ENCODE assay signal across 1 cellular context in the genomic region with DNA sequence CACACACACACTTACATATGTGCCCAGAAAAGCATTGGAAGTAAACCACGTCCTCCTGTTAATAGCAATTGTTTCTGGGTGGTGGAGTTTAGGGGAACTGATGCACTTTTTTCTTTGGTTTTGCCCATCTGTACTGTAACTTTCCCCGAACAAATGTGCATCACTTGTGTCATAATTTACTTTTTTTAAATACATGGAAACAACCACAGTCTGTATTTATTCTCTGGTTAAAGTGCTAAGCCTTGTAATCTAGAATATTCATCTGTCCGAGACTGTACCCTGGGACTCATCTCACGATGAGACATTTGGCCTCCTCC.
TF ChIP-seq lines count a peak whose summit lies in the region.

No MANE protein-coding gene starts in this region.

TF ChIP-seq in HepG2, 621 proteins besides CTCF, POLR2A, EP300 and RAD21 (continued from another document):
- TF ChIP-seq, protein P1, sequence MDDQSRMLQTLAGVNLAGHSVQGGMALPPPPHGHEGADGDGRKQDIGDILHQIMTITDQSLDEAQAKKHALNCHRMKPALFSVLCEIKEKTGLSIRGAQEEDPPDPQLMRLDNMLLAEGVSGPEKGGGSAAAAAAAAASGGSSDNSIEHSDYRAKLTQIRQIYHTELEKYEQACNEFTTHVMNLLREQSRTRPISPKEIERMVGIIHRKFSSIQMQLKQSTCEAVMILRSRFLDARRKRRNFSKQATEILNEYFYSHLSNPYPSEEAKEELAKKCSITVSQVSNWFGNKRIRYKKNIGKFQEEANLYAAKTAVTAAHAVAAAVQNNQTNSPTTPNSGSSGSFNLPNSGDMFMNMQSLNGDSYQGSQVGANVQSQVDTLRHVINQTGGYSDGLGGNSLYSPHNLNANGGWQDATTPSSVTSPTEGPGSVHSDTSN (CRISPR knock-in tag; IDR thresholded peaks at IDR 0.05; ENCODE audit: borderline replicate concordance) = no peak
- TF ChIP-seq ZNF776 (CRISPR knock-in tag; IDR thresholded peaks at IDR 0.05) (no peak), ZNF431 (CRISPR knock-in tag; IDR thresholded peaks at IDR 0.05; ENCODE audit: borderline replicate concordance, low read depth) (no peak), HNRNPLL (IDR thresholded peaks at IDR 0.05; ENCODE audit: low read depth, low read length, poor library complexity, severe bottlenecking) (no peak), ZNF430 (CRISPR knock-in tag; IDR thresholded peaks at IDR 0.05) (no peak), MIER3 (CRISPR knock-in tag; IDR thresholded peaks at IDR 0.05; ENCODE audit: borderline replicate concordance) (0 out of 2 replicates have a peak, but pooled peaks have one; percentile 5), HOXA5 (CRISPR knock-in tag; IDR thresholded peaks at IDR 0.05) (no peak), FIP1L1 (IDR thresholded peaks at IDR 0.05; ENCODE audit: borderline replicate concordance, insufficient read depth, low read depth, low read length) (no peak), ZC3H4 (CRISPR knock-in tag; IDR thresholded peaks at IDR 0.05; ENCODE audit: borderline replicate concordance) (no peak), ZMYM2 (CRISPR knock-in tag; IDR thresholded peaks at IDR 0.05) (no peak), ZNF816 (CRISPR knock-in tag; IDR thresholded peaks at IDR 0.05; ENCODE audit: borderline replicate concordance) (peak; percentile 70), ZNF335 (CRISPR knock-in tag; IDR thresholded peaks at IDR 0.05) (no peak), ZNF33A (CRISPR knock-in tag; IDR thresholded peaks at IDR 0.05; ENCODE audit: borderline replicate concordance) (0 out of 2 replicates have a peak, but pooled peaks have one; percentile 75), SALL1 (CRISPR knock-in tag; IDR thresholded peaks at IDR 0.05) (no peak), ZNF670 (CRISPR knock-in tag; IDR thresholded peaks at IDR 0.05; ENCODE audit: borderline replicate concordance) (0 out of 2 replicates have a peak, but pooled peaks have one; percentile 18), ATF7-NPFF (CRISPR knock-in tag; IDR thresholded peaks at IDR 0.05; ENCODE audit: low read depth) (no peak), RORA (CRISPR knock-in tag; IDR thresholded peaks at IDR 0.05) (no peak), BCL6 (CRISPR knock-in tag; IDR thresholded peaks at IDR 0.05) (no peak), SATB2 (CRISPR knock-in tag; IDR thresholded peaks at IDR 0.05) (no peak), ZNF850 (CRISPR knock-in tag; conservative IDR thresholded peaks at IDR 0.05) (0 out of 2 replicates have a peak, but pooled peaks have one; percentile 82), ZNF878 (CRISPR knock-in tag; IDR thresholded peaks at IDR 0.05) (no peak), ZNF616 (CRISPR knock-in tag; IDR thresholded peaks at IDR 0.05; ENCODE audit: low read depth) (no peak)
- TF ChIP-seq, protein P2, sequence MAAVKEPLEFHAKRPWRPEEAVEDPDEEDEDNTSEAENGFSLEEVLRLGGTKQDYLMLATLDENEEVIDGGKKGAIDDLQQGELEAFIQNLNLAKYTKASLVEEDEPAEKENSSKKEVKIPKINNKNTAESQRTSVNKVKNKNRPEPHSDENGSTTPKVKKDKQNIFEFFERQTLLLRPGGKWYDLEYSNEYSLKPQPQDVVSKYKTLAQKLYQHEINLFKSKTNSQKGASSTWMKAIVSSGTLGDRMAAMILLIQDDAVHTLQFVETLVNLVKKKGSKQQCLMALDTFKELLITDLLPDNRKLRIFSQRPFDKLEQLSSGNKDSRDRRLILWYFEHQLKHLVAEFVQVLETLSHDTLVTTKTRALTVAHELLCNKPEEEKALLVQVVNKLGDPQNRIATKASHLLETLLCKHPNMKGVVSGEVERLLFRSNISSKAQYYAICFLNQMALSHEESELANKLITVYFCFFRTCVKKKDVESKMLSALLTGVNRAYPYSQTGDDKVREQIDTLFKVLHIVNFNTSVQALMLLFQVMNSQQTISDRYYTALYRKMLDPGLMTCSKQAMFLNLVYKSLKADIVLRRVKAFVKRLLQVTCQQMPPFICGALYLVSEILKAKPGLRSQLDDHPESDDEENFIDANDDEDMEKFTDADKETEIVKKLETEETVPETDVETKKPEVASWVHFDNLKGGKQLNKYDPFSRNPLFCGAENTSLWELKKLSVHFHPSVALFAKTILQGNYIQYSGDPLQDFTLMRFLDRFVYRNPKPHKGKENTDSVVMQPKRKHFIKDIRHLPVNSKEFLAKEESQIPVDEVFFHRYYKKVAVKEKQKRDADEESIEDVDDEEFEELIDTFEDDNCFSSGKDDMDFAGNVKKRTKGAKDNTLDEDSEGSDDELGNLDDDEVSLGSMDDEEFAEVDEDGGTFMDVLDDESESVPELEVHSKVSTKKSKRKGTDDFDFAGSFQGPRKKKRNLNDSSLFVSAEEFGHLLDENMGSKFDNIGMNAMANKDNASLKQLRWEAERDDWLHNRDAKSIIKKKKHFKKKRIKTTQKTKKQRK (IDR thresholded peaks at IDR 0.05; ENCODE audit: low read length) = no peak
- TF ChIP-seq, protein P3, sequence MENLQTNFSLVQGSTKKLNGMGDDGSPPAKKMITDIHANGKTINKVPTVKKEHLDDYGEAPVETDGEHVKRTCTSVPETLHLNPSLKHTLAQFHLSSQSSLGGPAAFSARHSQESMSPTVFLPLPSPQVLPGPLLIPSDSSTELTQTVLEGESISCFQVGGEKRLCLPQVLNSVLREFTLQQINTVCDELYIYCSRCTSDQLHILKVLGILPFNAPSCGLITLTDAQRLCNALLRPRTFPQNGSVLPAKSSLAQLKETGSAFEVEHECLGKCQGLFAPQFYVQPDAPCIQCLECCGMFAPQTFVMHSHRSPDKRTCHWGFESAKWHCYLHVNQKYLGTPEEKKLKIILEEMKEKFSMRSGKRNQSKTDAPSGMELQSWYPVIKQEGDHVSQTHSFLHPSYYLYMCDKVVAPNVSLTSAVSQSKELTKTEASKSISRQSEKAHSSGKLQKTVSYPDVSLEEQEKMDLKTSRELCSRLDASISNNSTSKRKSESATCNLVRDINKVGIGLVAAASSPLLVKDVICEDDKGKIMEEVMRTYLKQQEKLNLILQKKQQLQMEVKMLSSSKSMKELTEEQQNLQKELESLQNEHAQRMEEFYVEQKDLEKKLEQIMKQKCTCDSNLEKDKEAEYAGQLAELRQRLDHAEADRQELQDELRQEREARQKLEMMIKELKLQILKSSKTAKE (CRISPR knock-in tag; IDR thresholded peaks at IDR 0.05; ENCODE audit: borderline replicate concordance) = no peak
- TF ChIP-seq, protein P4, sequence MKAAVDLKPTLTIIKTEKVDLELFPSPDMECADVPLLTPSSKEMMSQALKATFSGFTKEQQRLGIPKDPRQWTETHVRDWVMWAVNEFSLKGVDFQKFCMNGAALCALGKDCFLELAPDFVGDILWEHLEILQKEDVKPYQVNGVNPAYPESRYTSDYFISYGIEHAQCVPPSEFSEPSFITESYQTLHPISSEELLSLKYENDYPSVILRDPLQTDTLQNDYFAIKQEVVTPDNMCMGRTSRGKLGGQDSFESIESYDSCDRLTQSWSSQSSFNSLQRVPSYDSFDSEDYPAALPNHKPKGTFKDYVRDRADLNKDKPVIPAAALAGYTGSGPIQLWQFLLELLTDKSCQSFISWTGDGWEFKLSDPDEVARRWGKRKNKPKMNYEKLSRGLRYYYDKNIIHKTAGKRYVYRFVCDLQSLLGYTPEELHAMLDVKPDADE (CRISPR knock-in tag; IDR thresholded peaks at IDR 0.05) = 0 out of 2 replicates have a peak, but pooled peaks have one; percentile 39
- TF ChIP-seq, protein P5, sequence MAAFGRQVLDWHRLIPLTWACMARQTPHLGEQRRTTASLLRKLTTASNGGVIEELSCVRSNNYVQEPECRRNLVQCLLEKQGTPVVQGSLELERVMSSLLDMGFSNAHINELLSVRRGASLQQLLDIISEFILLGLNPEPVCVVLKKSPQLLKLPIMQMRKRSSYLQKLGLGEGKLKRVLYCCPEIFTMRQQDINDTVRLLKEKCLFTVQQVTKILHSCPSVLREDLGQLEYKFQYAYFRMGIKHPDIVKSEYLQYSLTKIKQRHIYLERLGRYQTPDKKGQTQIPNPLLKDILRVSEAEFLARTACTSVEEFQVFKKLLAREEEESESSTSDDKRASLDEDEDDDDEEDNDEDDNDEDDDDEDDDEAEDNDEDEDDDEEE (CRISPR knock-in tag; IDR thresholded peaks at IDR 0.05) = no peak
- TF ChIP-seq, protein P6, sequence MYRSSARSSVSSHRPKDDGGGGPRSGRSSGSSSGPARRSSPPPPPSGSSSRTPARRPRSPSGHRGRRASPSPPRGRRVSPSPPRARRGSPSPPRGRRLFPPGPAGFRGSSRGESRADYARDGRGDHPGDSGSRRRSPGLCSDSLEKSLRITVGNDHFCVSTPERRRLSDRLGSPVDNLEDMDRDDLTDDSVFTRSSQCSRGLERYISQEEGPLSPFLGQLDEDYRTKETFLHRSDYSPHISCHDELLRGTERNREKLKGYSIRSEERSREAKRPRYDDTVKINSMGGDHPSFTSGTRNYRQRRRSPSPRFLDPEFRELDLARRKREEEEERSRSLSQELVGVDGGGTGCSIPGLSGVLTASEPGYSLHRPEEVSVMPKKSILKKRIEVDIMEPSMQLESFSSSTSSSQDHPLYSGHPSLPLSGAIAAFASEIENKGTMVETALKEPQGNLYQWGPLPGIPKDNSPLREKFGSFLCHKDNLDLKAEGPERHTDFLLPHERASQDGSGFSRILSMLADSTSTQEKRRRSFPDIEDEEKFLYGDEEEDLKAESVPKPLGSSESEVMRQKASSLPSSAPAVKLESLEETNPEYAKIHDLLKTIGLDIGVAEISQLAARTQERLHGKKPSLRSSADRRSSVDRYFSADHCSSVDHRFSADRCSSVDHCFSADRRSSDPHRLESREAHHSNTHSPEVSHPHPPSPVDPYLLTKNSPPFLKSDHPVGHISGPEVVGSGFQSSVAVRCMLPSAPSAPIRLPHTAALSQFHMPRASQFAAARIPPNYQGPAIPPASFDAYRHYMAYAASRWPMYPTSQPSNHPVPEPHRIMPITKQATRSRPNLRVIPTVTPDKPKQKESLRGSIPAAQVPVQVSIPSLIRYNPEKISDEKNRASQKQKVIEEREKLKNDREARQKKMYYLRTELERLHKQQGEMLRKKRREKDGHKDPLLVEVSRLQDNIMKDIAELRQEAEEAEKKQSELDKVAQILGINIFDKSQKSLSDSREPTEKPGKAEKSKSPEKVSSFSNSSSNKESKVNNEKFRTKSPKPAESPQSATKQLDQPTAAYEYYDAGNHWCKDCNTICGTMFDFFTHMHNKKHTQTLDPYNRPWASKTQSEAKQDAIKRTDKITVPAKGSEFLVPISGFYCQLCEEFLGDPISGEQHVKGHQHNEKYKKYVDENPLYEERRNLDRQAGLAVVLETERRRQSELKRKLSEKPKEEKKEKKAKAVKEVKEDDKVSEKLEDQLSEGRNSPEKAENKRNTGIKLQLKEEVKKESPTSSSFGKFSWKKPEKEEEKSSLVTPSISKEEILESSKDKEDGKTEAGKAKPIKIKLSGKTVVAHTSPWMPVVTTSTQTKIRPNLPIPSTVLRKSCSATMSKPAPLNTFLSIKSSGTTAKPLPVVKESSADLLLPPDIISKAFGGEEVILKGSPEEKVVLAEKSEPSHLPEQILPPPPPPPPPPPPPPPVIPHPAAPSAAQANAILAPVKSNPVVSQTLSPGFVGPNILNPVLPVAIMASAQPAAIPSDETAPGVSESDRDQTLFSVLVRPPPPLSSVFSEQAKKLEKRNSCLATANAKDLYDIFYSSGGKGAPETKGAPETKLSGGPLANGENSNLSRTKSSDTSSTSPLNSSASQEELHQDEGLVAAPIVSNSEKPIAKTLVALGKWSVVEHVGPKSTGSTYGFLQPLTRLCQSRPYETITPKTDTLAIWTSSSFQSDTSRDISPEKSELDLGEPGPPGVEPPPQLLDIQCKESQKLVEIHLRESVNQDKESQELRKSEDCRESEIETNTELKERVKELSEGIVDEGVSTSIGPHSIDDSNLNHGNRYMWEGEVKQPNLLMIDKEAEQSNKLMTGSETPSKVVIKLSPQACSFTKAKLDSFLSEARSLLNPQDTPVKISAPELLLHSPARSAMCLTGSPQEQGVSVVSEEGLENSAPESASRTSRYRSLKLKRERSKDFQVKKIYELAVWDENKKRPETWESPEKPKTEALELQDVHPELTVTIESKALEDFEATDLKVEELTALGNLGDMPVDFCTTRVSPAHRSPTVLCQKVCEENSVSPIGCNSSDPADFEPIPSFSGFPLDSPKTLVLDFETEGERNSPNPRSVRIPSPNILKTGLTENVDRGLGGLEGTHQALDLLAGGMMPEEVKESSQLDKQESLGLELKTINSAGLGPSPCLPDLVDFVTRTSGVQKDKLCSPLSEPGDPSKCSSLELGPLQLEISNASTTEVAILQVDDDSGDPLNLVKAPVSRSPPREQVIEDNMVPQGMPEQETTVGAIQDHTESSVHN (CRISPR knock-in tag; IDR thresholded peaks at IDR 0.05) = no peak
- TF ChIP-seq, protein P7, sequence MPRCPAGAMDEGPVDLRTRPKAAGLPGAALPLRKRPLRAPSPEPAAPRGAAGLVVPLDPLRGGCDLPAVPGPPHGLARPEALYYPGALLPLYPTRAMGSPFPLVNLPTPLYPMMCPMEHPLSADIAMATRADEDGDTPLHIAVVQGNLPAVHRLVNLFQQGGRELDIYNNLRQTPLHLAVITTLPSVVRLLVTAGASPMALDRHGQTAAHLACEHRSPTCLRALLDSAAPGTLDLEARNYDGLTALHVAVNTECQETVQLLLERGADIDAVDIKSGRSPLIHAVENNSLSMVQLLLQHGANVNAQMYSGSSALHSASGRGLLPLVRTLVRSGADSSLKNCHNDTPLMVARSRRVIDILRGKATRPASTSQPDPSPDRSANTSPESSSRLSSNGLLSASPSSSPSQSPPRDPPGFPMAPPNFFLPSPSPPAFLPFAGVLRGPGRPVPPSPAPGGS (CRISPR knock-in tag; IDR thresholded peaks at IDR 0.05) = no peak
- TF ChIP-seq, protein P8, sequence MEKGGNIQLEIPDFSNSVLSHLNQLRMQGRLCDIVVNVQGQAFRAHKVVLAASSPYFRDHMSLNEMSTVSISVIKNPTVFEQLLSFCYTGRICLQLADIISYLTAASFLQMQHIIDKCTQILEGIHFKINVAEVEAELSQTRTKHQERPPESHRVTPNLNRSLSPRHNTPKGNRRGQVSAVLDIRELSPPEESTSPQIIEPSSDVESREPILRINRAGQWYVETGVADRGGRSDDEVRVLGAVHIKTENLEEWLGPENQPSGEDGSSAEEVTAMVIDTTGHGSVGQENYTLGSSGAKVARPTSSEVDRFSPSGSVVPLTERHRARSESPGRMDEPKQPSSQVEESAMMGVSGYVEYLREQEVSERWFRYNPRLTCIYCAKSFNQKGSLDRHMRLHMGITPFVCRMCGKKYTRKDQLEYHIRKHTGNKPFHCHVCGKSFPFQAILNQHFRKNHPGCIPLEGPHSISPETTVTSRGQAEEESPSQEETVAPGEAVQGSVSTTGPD (CRISPR knock-in tag; IDR thresholded peaks at IDR 0.05) = no peak
TF ChIP-seq in HepG2: peak in this region for 6.
